Comparison of ENCODE assay signal across 24 cellular contexts in the genomic region with DNA sequence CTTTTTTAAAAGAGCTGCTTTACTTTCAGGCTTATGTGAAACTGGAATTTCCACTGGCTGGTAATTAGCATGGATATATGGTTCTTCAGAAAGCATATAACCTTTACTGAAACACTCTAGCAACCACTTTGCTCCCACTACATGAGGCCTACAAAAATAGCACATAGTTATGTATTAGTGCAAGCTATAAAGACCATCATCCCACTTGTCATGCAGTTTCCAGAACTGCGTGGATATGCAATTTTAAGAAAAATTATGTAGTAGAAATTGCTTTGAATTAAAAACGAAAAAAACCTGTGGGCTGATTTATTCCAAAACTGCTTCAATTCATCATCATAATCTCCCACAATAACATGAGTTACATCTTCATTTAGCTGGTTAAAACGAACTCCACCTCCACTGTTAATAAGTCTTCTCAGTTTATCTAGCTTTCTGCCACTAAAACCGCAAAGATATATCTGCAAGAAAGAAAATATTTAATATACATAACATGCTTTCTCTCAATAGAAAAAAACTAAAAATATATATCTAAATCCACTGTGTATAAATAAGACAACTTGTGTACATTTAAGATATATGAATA.
"Had no signal": no experiment of that assay in that cellular context is flagged by ENCODE, and none has a peak within 500 bp of the region (broad histone marks: within the 10 kb centered on the region; RNA-seq: fewer than 3 reads in every experiment).

No MANE protein-coding gene starts in this region.

- H3K27ac Mint-ChIP-seq: memory B cell; natural killer cell; stimulated activated naive B cell treated with anti-CD40 and anti-IgM and Interleukin-4, amounts not matched to agents 10 μg/mL and 1 μg/mL and 100 μg/mL, for 72 hours had no signal

- H3K27ac ChIP-seq: esophagus muscularis mucosa, foreskin keratinocyte, gastroesophageal sphincter, heart left ventricle, hepatocyte, ovary, right lobe of liver, stomach, thyroid gland, vagina had no signal

- H3K27me3 ChIP-seq: esophagus muscularis mucosa, foreskin keratinocyte, gastroesophageal sphincter, heart left ventricle, hepatocyte, ovary, right lobe of liver, stomach, thyroid gland, vagina had no signal

- H3K4me1 ChIP-seq: right lobe of liver, stomach, thyroid gland had no signal

- H3K9me3 ChIP-seq: esophagus muscularis mucosa, gastroesophageal sphincter, heart left ventricle, ovary, right lobe of liver, stomach, thyroid gland, vagina had no signal

- H3K36me3 ChIP-seq: ovary had no signal

- H3K4me3 ChIP-seq: esophagus muscularis mucosa, gastroesophageal sphincter, heart left ventricle, hepatocyte, lung, ovary, right lobe of liver, stomach, thyroid gland, vagina had no signal

- FAIRE-seq: endothelial cell of umbilical vein, kidney, small intestine had no signal

- H3K4me3 Mint-ChIP-seq: memory B cell; natural killer cell; stimulated activated naive B cell treated with anti-CD40 and anti-IgM and Interleukin-4, amounts not matched to agents 10 μg/mL and 1 μg/mL and 100 μg/mL, for 72 hours had no signal

- H3K27me3 Mint-ChIP-seq: memory B cell; stimulated activated naive B cell treated with anti-CD40 and anti-IgM and Interleukin-4, amounts not matched to agents 10 μg/mL and 1 μg/mL and 100 μg/mL, for 72 hours had no signal

- DNase-seq: dermis blood vessel endothelial cell; effector memory CD4-positive, alpha-beta T cell; foreskin keratinocyte; heart left ventricle; kidney; natural killer cell; occipital lobe; ovary; right lobe of liver; small intestine; stimulated activated CD4-positive, alpha-beta T cell treated with anti-CD3 and anti-CD28 coated beads, Interleukin-15, amount 100 ng/mL, for 24 hours; stimulated activated CD4-positive, alpha-beta T cell treated with anti-CD3 and anti-CD28 coated beads, Interleukin-2, amount 100 ng/mL, for 48 hours; stimulated activated naive B cell treated with anti-CD40 and anti-IgM and Interleukin-4, amounts not matched to agents 10 μg/mL and 1 μg/mL and 100 μg/mL, for 72 hours; stomach; thyroid gland; trophoblast cell had no signal

- H2AFZ ChIP-seq: hepatocyte had no signal

- ATAC-seq: foreskin keratinocyte; gastroesophageal sphincter; heart left ventricle; left lobe of liver; natural killer cell; right lobe of liver; stimulated activated naive B cell treated with anti-CD40 and anti-IgM and Interleukin-4, amounts not matched to agents 10 μg/mL and 1 μg/mL and 100 μg/mL, for 72 hours had no signal

- H3K4me2 ChIP-seq: hepatocyte had no signal

- H3K9me3 Mint-ChIP-seq: memory B cell; natural killer cell; stimulated activated naive B cell treated with anti-CD40 and anti-IgM and Interleukin-4, amounts not matched to agents 10 μg/mL and 1 μg/mL and 100 μg/mL, for 72 hours had no signal

- H3K79me2 ChIP-seq: hepatocyte had no signal

- H3K4me1 Mint-ChIP-seq: memory B cell; stimulated activated naive B cell treated with anti-CD40 and anti-IgM and Interleukin-4, amounts not matched to agents 10 μg/mL and 1 μg/mL and 100 μg/mL, for 72 hours had no signal
